ENCODE assay signal across 1 cellular context in the genomic region with DNA sequence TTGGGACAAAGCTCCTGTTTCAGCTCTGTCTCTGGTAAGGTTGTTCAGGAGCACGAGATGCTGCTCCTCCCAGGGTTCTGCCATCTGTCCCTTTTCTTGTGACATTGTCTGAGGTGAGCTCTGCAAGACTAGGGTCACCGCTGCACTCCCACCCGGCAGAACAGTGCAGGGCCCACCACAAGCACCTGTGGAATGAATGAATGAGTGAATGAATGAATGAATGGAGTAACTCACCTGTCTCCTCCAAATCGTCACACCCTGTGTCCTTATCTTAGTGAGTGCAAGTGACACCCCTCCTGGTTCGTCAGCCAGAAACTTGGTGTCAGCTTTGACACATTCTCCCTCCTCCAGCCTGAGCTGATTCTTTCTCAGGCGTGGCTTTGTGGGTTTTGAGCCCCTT.
TF ChIP-seq lines count a peak whose summit lies in the region.

No MANE protein-coding gene starts in this region.

TF ChIP-seq in HepG2, 621 proteins besides CTCF, POLR2A, EP300 and RAD21 (continued from another document):
- no peak for TF ChIP-seq ZNF512B (CRISPR knock-in tag; IDR thresholded peaks at IDR 0.05; ENCODE audit: borderline replicate concordance)
- TF ChIP-seq, protein P1, sequence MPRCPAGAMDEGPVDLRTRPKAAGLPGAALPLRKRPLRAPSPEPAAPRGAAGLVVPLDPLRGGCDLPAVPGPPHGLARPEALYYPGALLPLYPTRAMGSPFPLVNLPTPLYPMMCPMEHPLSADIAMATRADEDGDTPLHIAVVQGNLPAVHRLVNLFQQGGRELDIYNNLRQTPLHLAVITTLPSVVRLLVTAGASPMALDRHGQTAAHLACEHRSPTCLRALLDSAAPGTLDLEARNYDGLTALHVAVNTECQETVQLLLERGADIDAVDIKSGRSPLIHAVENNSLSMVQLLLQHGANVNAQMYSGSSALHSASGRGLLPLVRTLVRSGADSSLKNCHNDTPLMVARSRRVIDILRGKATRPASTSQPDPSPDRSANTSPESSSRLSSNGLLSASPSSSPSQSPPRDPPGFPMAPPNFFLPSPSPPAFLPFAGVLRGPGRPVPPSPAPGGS (CRISPR knock-in tag; IDR thresholded peaks at IDR 0.05), result no peak
TF ChIP-seq in HepG2: peak in this region for 1.
